In the genomic region with DNA sequence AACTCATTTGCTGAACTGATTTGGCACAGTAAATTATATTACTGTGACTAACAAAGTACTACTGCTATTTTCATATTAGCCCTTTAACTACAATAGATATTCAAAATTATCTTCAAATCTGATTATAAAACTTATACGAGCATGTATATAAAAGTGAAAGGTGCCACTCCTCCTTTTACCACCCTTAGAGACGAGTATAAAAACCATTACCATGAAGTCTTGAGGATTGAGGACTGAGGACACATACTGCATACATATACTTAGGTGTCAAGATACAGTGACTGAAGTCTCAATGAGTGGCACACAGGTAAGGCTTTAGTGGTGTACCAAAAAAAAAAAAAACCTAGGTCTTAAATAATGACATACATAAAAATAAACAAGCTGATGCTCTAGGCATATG, we compare ENCODE assay signal across 27 cellular contexts.
DNase-seq lines count a peak whose midpoint lies in the region; ATAC-seq and TF ChIP-seq lines count a peak whose summit lies in the region.
"Had no signal": no experiment of that assay in that cellular context is flagged by ENCODE, and none has a peak within 500 bp of the region (broad histone marks: within the 10 kb centered on the region; RNA-seq: fewer than 3 reads in every experiment).

No MANE protein-coding gene starts in this region.

- no peaks in the 10 kb centered on the region for H3K9me3 ChIP-seq in mucosa of descending colon
- H3K9me3 ChIP-seq: A549; BE2C; BLaER1; BLaER1 treated with 17β-estradiol and CSF1 and Interleukin-3, amounts not matched to agents 10 nM and 100 nM; Caco-2 had no signal

- ATAC-seq in left colon (peak; percentile 77), mucosa of descending colon (peak; percentile 51)
- ATAC-seq: A549; CD8-positive, alpha-beta T cell had no signal

- no peak for TF ChIP-seq CTCF in mucosa of descending colon (IDR thresholded peaks at IDR 0.05)

- intact Hi-C loops in left colon (cut with DNase I, micrococcal nuclease) (no loop called here), mucosa of descending colon (cut with DNase I, micrococcal nuclease) (no loop called here)

- DNase-seq in left colon (no peak), mucosa of descending colon (no peak), NCI-H1694 (lab: John Stamatoyannopoulos, UW) (no peak)
- DNase-seq in activated T-cell treated with anti-CD3 and anti-CD28 coated beads, Interleukin-2, amount 50 U/mL, for 1 hour: no peak
- DNase-seq: 8988T; ACHN; AML-193; BE2C; C1 segment of cervical spinal cord; Caco-2; Calu3; CD4-positive, alpha-beta memory T cell; CD4-positive, alpha-beta T cell; CD4-positive, CD25-positive, alpha-beta regulatory T cell; CD8-positive, alpha-beta memory T cell; CD8-positive, alpha-beta T cell; COR-L47; DMS 273 treated with DMSO at 0.1 percent for 48 hours; DMS153; DMS53; DMS79; DMS79 treated with DMSO at 0.1 percent for 48 hours; DND-41; EL had no signal

- H3K36me3 ChIP-seq in mucosa of descending colon (ENCODE audit: low read depth): no peaks in the 10 kb centered on the region
- H3K36me3 ChIP-seq: BE2C had no signal

- H3K4me1 ChIP-seq in mucosa of descending colon (ENCODE audit: low read depth): peaks cover 3% of the 10 kb centered on the region
- H3K4me1 ChIP-seq: A549; BE2C; BLaER1; BLaER1 treated with 17β-estradiol and CSF1 and Interleukin-3, amounts not matched to agents 10 nM and 100 nM; Caco-2 had no signal

- no peak overlapping the region for H3K4me3 ChIP-seq in mucosa of descending colon
- H3K4me3 ChIP-seq: A549; BLaER1; BLaER1 treated with 17β-estradiol and CSF1 and Interleukin-3, amounts not matched to agents 10 nM and 100 nM had no signal
